8 cellular contexts compared by ENCODE assay signal in the genomic region with DNA sequence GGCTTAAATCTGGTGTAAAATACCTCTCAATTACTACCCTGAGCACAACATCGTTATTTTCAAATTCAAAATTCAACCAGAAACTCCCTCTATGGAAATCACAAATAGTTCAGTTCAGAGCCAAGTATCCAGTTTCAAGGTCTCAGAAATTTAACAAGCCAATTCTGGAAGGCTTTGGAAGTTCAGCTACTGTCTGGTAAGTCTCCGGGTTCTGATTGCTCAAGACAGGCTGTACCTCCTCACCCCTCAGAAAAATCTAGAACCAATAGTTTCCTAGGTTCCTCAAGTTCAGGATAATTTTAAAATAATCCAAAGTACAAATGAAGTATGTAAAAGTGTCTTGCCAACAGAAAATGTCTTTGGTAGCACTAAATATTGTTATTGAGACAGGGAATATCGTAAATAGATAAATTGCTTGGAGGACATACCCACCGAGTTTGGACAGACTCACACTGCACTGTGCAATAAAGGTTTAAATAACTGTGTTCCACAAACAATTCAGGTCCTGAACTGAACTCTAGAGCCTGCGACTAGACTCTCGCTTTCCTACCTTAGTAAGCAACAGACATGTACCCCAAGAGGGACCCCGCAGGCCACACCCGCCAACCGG. TPM values are rescaled to one million over a fixed set of nuclear protein-coding genes. Genes with fewer than 3 reads are reported as not detected.
DNase-seq lines count a peak whose midpoint lies in the region; ATAC-seq, FAIRE-seq and TF ChIP-seq lines count a peak whose summit lies in the region.

No MANE protein-coding gene starts in this region.

- FAIRE-seq in keratinocyte (lab: Jason Lieb, UNC): no peak

- peak overlapping the region; percentile 64 for H2AFZ ChIP-seq in keratinocyte (ENCODE audit: control insufficient read depth, low read length)

- TF ChIP-seq POLR2A in heart left ventricle (IDR thresholded peaks at IDR 0.05): no peak

- H3K9me3 ChIP-seq in heart left ventricle (no peaks in the 10 kb centered on the region), keratinocyte (ENCODE audit: control insufficient read depth, low read depth, low read length) (no peaks in the 10 kb centered on the region)

- H3K36me3 ChIP-seq in heart left ventricle (no peaks in the 10 kb centered on the region), keratinocyte (ENCODE audit: control insufficient read depth in 2 of 2, extremely low read depth in 1 of 2, insufficient read depth in 2 of 2, low read length in 2 of 2) (no peaks in the 10 kb centered on the region)

- H3K27me3 Mint-ChIP-seq in activated naive CD8-positive, alpha-beta T cell: peaks cover 2% of the 10 kb centered on the region

- no peaks in the 10 kb centered on the region for H4K20me1 ChIP-seq in keratinocyte (ENCODE audit: control insufficient read depth, extremely low read depth, insufficient read depth, low read length)

- peaks cover 55% of the 10 kb centered on the region for H3K4me1 Mint-ChIP-seq in activated naive CD8-positive, alpha-beta T cell (ENCODE audit: low read depth)

- H3K9me1 ChIP-seq in keratinocyte (ENCODE audit: control insufficient read depth, extremely low read depth, insufficient read depth, low read length): no peaks in the 10 kb centered on the region

- ATAC-seq in heart left ventricle (peak in 1 of 4 donors; percentile 3), Right ventricle myocardium superior (ENCODE audit: poor library complexity) (no peak), HG03135 (IDR thresholded peaks at IDR 0.05; ENCODE audit: unreplicated experiment) (no peak)

- WGBS in heart left ventricle, 4 donors: 5% methylated on average over 9 of the region's 9 CpGs

- H3K79me2 ChIP-seq in keratinocyte (ENCODE audit: control insufficient read depth, insufficient read depth, low read length): peaks cover 49% of the 10 kb centered on the region

- peaks cover 2% of the 10 kb centered on the region for H3K36me3 Mint-ChIP-seq in activated naive CD8-positive, alpha-beta T cell

- H3K4me3 Mint-ChIP-seq in activated naive CD8-positive, alpha-beta T cell: peak overlapping the region; percentile 99

- peaks cover 0 to 3% (median 0%) of the 10 kb centered on the region in 9 donors for H3K27me3 ChIP-seq in heart left ventricle
- H3K27me3 ChIP-seq in keratinocyte (ENCODE audit: control insufficient read depth, extremely low read depth, insufficient read depth, low read length): no peaks in the 10 kb centered on the region

- TF ChIP-seq CTCF in heart left ventricle (IDR thresholded peaks at IDR 0.05) (no peak), keratinocyte (optimal IDR thresholded peaks at IDR 0.05 in 1 of 3, IDR thresholded peaks at IDR 0.05 in 1 of 3, conservative IDR thresholded peaks at IDR 0.05 in 1 of 3; ENCODE audit: extremely low read depth in 1 of 3, insufficient read depth in 2 of 3, low read length in 3 of 3) (no peak)

- peak overlapping the region; percentile 91 for H3K4me2 ChIP-seq in keratinocyte (ENCODE audit: control insufficient read depth, extremely low read depth, insufficient read depth, low read depth, low read length)

- H3K27ac ChIP-seq in heart left ventricle: peak overlapping the region; percentile 82 to 95 (median 86)
- peak overlapping the region; percentile 87 for H3K27ac ChIP-seq in keratinocyte (ENCODE audit: control insufficient read depth, insufficient read depth, low read length)
- peak overlapping the region; percentile 79 for H3K27ac ChIP-seq in temporal lobe (ENCODE audit: low read depth, low read length)

- intact Hi-C loops in heart left ventricle (cut with DNase I) (loop anchor here in 3 of 10 donors (10.0 kb wide), 3 partner anchors 330 to 840 kb away; no protein-coding TSS in a partner anchor), Right ventricle myocardium superior (cut with DNase I) (no loop called here)

- peak overlapping the region; percentile 98 for H3K27ac Mint-ChIP-seq in activated naive CD8-positive, alpha-beta T cell

- dilution Hi-C loops in keratinocyte (cut with MboI; ENCODE audit: extremely low pct_ligation_motif_present, low sequenced_read_pairs): no loop called here

- no peak for DNase-seq in heart left ventricle
- no peak for DNase-seq in Right ventricle myocardium superior
- DNase-seq in keratinocyte (ENCODE audit: low read depth, low spot score): no peak
- DNase-seq in NCI-H2196 (lab: John Stamatoyannopoulos, UW; ENCODE audit: unreplicated experiment): no peak
- no peak for DNase-seq in nucleus accumbens (lab: John Stamatoyannopoulos, UW)

- H3K4me3 ChIP-seq in heart left ventricle: peak overlapping the region; percentile 65 to 97 (median 80)
- peak overlapping the region; percentile 75 to 89 (median 76) for H3K4me3 ChIP-seq in keratinocyte (ENCODE audit: control insufficient read depth in 2 of 3, extremely low read depth in 1 of 3, insufficient read depth in 2 of 3, low read depth in 1 of 3, low read length in 3 of 3)

- peak overlapping the region; percentile 82 for H3K9ac ChIP-seq in keratinocyte (ENCODE audit: control insufficient read depth, extremely low read depth, insufficient read depth, low read length)

- peaks cover 3 to 24% (median 13%) of the 10 kb centered on the region in 12 donors for H3K4me1 ChIP-seq in heart left ventricle
- peaks cover 10% of the 10 kb centered on the region for H3K4me1 ChIP-seq in keratinocyte (ENCODE audit: control insufficient read depth, extremely low read depth, insufficient read depth, low read length)

- no peaks in the 10 kb centered on the region for H3K9me3 Mint-ChIP-seq in activated naive CD8-positive, alpha-beta T cell (ENCODE audit: low read depth)

RNA-seq across cellular contexts. Expression of a gene that starts 0.7 kb away (rescaled TPM):
- 10 to 100 TPM; 12.6 to 23.9 (median 14.3) TPM for total RNA-seq in heart left ventricle
- polyA plus RNA-seq in heart left ventricle: 10 to 100 TPM in 1 of 2 donors, 1 to 10 TPM in 1; 8.8 to 20.1 TPM
- 14.8 TPM for total RNA-seq in Right ventricle myocardium superior
- 29.1 to 60.0 TPM (median 32.8 TPM) in 3 replicates for polyA plus RNA-seq in keratinocyte
- polyA plus RNA-seq in keratinocyte (2011; ENCODE audit: low read depth): 151 TPM
- 23.9 and 47.2 TPM in 2 replicates for polyA plus RNA-seq in keratinocyte (2011; cell fraction: cytosol; rRNA removed)
- polyA plus RNA-seq in keratinocyte (2011; cell fraction: nucleus; rRNA removed): 18.6 and 25.7 TPM in 2 replicates
- polyA plus RNA-seq in keratinocyte (2012; ENCODE audit: low replicate concordance): 27.0 and 31.8 TPM in 2 replicates
- polyA minus RNA-seq in keratinocyte: 5.3 to 41.9 TPM (median 20.7 TPM) in 3 replicates
- 18.2 TPM for polyA minus RNA-seq in keratinocyte (2011; cell fraction: cytosol; rRNA and poly(A)+ RNA removed)
- 18.5 and 41.2 TPM in 2 replicates for polyA minus RNA-seq in keratinocyte (2011; cell fraction: nucleus; rRNA and poly(A)+ RNA removed)
- 39.3 TPM for total RNA-seq in temporal lobe

RNA-seq across cellular contexts. Expression of a gene that starts 35.7 kb away (rescaled TPM):
- 10 to 100 TPM in 1 of 9 donors, 1 to 10 TPM in 7, under 1 TPM in 1; 0.86 to 17.7 (median 1.6) TPM for total RNA-seq in heart left ventricle
- polyA plus RNA-seq in heart left ventricle: 1 to 10 TPM in 1 of 2 donors, under 1 TPM in 1; 0.42 to 1.0 TPM
- 1.6 TPM for total RNA-seq in Right ventricle myocardium superior
- 33.8 to 54.7 TPM (median 36.9 TPM) in 3 replicates for polyA plus RNA-seq in keratinocyte
- polyA plus RNA-seq in keratinocyte (2011; ENCODE audit: low read depth): 60.7 TPM
- 20.3 and 32.0 TPM in 2 replicates for polyA plus RNA-seq in keratinocyte (2011; cell fraction: cytosol; rRNA removed)
- polyA plus RNA-seq in keratinocyte (2011; cell fraction: nucleus; rRNA removed): 51.0 and 57.2 TPM in 2 replicates
- polyA plus RNA-seq in keratinocyte (2012; ENCODE audit: low replicate concordance): 32.0 and 53.1 TPM in 2 replicates
- 26.5 to 85.7 TPM (median 52.9 TPM) in 3 replicates for polyA minus RNA-seq in keratinocyte
- 36.6 TPM for polyA minus RNA-seq in keratinocyte (2011; cell fraction: cytosol; rRNA and poly(A)+ RNA removed)
- 61.8 and 116 TPM in 2 replicates for polyA minus RNA-seq in keratinocyte (2011; cell fraction: nucleus; rRNA and poly(A)+ RNA removed)
- total RNA-seq in temporal lobe: 0.49 TPM
